ENCODE assay signal across 22 cellular contexts in genomic region chr17:12250973-12251372, GRCh38.
DNase-seq lines count a peak whose midpoint lies in the region; ATAC-seq, FAIRE-seq and TF ChIP-seq lines count a peak whose summit lies in the region.
"Had no signal": no experiment of that assay in that cellular context is flagged by ENCODE, and none has a peak within 500 bp of the region (broad histone marks: within the 10 kb centered on the region; RNA-seq: fewer than 3 reads in every experiment).

No MANE protein-coding gene starts in this region.

- ATAC-seq in GM21576 (IDR thresholded peaks at IDR 0.05; ENCODE audit: unreplicated experiment) = peak; percentile 50
- peak; percentile 55 for ATAC-seq in HG02852 (IDR thresholded peaks at IDR 0.05; ENCODE audit: unreplicated experiment)
- ATAC-seq: HCT116, T-cell had no signal

- peaks cover 0 to 34% (median 30%) of the 10 kb centered on the region in 4 donors for H3K4me1 ChIP-seq in esophagus muscularis mucosa

- no peaks in the 10 kb centered on the region for H3K36me3 ChIP-seq in esophagus muscularis mucosa

- intact Hi-C loops in esophagus muscularis mucosa (cut with DNase I) = loop anchor here (10.0 kb wide), 3 partner anchors 164 to 754 kb away; no protein-coding TSS in a partner anchor

- no peak overlapping the region for H3K4me3 ChIP-seq in esophagus muscularis mucosa
- H3K4me3 ChIP-seq: GM23248 had no signal

- DNase-seq in ELF-1 (ENCODE audit: low read depth, low spot score) (peak; percentile 13), esophagus muscularis mucosa (ENCODE audit: extremely low spot score) (no peak), HTR-8/SVneo (ENCODE audit: insufficient read length, low spot score) (no peak), frontal cortex (ENCODE audit: low spot score in 2 of 2) (no peak), NCI-H2029 treated with DMSO at 0.1 percent for 48 hours (lab: John Stamatoyannopoulos, UW) (no peak), DMS53 treated with DMSO at 0.1 percent for 48 hours (lab: John Stamatoyannopoulos, UW; ENCODE audit: unreplicated experiment) (no peak)
- DNase-seq: 8988T, GDM1, GM23248, NCI-H1092 treated with DMSO at 0.1 percent for 48 hours, NCI-H146, NCI-H2081 treated with DMSO at 0.1 percent for 48 hours, NCI-H2227 treated with DMSO at 0.1 percent for 48 hours, NCI-H510A treated with DMSO at 0.1 percent for 48 hours, NCI-H82, RPMI8226, SHP77 treated with DMSO at 0.1 percent for 48 hours, SK-N-SH, T-cell had no signal

- H3K9me3 ChIP-seq in esophagus muscularis mucosa = no peaks in the 10 kb centered on the region
- H3K9me3 ChIP-seq: SK-N-SH had no signal

- H3K27me3 ChIP-seq in esophagus muscularis mucosa = no peaks in the 10 kb centered on the region

- no peak for TF ChIP-seq POLR2A in esophagus muscularis mucosa (IDR thresholded peaks at IDR 0.05; ENCODE audit: low read depth)

- FAIRE-seq in HTR-8/SVneo (lab: Jason Lieb, UNC) = no peak
- no peak for FAIRE-seq in frontal cortex (lab: Jason Lieb, UNC)

- TF ChIP-seq CTCF in esophagus muscularis mucosa (IDR thresholded peaks at IDR 0.05) = no peak

- WGBS in esophagus muscularis mucosa = 94% methylated on average over 4 of the region's 4 CpGs

- H3K27ac ChIP-seq in esophagus muscularis mucosa (replicated peaks in 1 of 4) = peak overlapping the region; percentile 20 to 67 (median 64)
- H3K27ac ChIP-seq: GM23248 had no signal

- TF ChIP-seq EP300 in esophagus muscularis mucosa (IDR thresholded peaks at IDR 0.05) = no peak
